ENCODE assay signal across 1 cellular context in the genomic region with DNA sequence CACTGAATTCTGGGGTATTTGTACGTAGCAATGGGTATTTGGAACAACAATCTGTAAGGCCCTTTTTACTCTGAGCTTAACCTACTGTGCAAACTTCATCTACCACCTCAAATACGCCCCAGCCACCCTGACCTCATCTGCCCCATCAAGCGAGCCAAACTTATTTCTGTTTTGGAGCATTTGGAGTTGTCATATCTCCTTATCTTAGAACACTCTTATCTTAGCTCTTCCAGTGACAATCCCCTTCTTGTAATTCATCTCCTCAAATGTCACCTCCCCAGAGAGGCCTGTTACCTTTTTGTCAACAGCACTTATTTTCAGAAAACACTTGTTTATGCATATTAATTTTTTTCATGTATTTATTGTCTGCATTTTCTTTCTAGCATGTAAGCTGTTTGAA.
TF ChIP-seq lines count a peak whose summit lies in the region.

No MANE protein-coding gene starts in this region.

TF ChIP-seq in K562, 482 proteins besides CTCF, POLR2A, EP300 and RAD21 (continues in another document):
- TF ChIP-seq JUND (IDR thresholded peaks at IDR 0.05; ENCODE audit: borderline replicate concordance, low read depth, low read length) (no peak), JUND (tag; IDR thresholded peaks at IDR 0.05; ENCODE audit: borderline replicate concordance, low read depth, low read length) (peak; percentile 40; the same call in 1 of the 3 replicates), ZNF644 (tag; IDR thresholded peaks at IDR 0.05; ENCODE audit: low read depth) (peak; percentile 63; the same call in 1 of the 2 replicates), GATA2 (CRISPR knock-in tag; IDR thresholded peaks at IDR 0.05) (peak; percentile 29; the same call in 1 of the 2 replicates), RBM34 (IDR thresholded peaks at IDR 0.05; ENCODE audit: borderline replicate concordance, insufficient read depth, low read length) (no peak), ZNF197 (CRISPR knock-in tag; IDR thresholded peaks at IDR 0.05; ENCODE audit: low read depth) (no peak), FOXJ3 (CRISPR knock-in tag; IDR thresholded peaks at IDR 0.05) (no peak), RBM15 (IDR thresholded peaks at IDR 0.05; ENCODE audit: insufficient read depth, low read length) (no peak), PYGO2 (tag; IDR thresholded peaks at IDR 0.05) (no peak), NFXL1 (CRISPR knock-in tag; IDR thresholded peaks at IDR 0.05) (no peak), ZNF75A (CRISPR knock-in tag; IDR thresholded peaks at IDR 0.05) (no peak), IRF2 (CRISPR knock-in tag; IDR thresholded peaks at IDR 0.05) (no peak), DIDO1 (tag; IDR thresholded peaks at IDR 0.05; ENCODE audit: low read depth) (no peak), TRIM24 (IDR thresholded peaks at IDR 0.05) (no peak), NFIC (IDR thresholded peaks at IDR 0.05) (no peak), DPF2 (IDR thresholded peaks at IDR 0.05) (peak; percentile 72), BMI1 (IDR thresholded peaks at IDR 0.05; ENCODE audit: low read length) (no peak), CBX3 (IDR thresholded peaks at IDR 0.05; ENCODE audit: borderline replicate concordance in 1 of 2, low read length in 2 of 2) (no peak), MTA2 (IDR thresholded peaks at IDR 0.05; ENCODE audit: low read depth) (peak; percentile 33; the same call in 1 of the 2 replicates), HDGF (IDR thresholded peaks at IDR 0.05) (no peak), SOX6 (IDR thresholded peaks at IDR 0.05) (peak; percentile 67; the same call in 1 of the 2 replicates), MECOM (CRISPR knock-in tag; IDR thresholded peaks at IDR 0.05) (no peak), SMARCA4 (IDR thresholded peaks at IDR 0.05) (peak; percentile 67; the same call in 1 of the 2 replicates), STAG1 (CRISPR knock-in tag; IDR thresholded peaks at IDR 0.05; ENCODE audit: borderline replicate concordance) (no peak), CTBP1 (IDR thresholded peaks at IDR 0.05; ENCODE audit: borderline replicate concordance) (peak; percentile 42; the same call in 1 of the 2 replicates), ZBTB17 (CRISPR knock-in tag; IDR thresholded peaks at IDR 0.05) (no peak), SMARCE1 (IDR thresholded peaks at IDR 0.05) (peak; percentile 62; the same call in 1 of the 2 replicates), MEIS2 (IDR thresholded peaks at IDR 0.05; ENCODE audit: partially characterized antibody) (peak; percentile 92), CBFA2T3 (IDR thresholded peaks at IDR 0.05) (peak; percentile 50; the same call in 1 of the 2 replicates), TAL1 (IDR thresholded peaks at IDR 0.05) (peak; percentile 47), ARNT (IDR thresholded peaks at IDR 0.05) (no peak), ZFX (CRISPR knock-in tag; IDR thresholded peaks at IDR 0.05) (no peak), MED1 (CRISPR knock-in tag; IDR thresholded peaks at IDR 0.05; ENCODE audit: borderline replicate concordance) (no peak)
- TF ChIP-seq, protein P1, sequence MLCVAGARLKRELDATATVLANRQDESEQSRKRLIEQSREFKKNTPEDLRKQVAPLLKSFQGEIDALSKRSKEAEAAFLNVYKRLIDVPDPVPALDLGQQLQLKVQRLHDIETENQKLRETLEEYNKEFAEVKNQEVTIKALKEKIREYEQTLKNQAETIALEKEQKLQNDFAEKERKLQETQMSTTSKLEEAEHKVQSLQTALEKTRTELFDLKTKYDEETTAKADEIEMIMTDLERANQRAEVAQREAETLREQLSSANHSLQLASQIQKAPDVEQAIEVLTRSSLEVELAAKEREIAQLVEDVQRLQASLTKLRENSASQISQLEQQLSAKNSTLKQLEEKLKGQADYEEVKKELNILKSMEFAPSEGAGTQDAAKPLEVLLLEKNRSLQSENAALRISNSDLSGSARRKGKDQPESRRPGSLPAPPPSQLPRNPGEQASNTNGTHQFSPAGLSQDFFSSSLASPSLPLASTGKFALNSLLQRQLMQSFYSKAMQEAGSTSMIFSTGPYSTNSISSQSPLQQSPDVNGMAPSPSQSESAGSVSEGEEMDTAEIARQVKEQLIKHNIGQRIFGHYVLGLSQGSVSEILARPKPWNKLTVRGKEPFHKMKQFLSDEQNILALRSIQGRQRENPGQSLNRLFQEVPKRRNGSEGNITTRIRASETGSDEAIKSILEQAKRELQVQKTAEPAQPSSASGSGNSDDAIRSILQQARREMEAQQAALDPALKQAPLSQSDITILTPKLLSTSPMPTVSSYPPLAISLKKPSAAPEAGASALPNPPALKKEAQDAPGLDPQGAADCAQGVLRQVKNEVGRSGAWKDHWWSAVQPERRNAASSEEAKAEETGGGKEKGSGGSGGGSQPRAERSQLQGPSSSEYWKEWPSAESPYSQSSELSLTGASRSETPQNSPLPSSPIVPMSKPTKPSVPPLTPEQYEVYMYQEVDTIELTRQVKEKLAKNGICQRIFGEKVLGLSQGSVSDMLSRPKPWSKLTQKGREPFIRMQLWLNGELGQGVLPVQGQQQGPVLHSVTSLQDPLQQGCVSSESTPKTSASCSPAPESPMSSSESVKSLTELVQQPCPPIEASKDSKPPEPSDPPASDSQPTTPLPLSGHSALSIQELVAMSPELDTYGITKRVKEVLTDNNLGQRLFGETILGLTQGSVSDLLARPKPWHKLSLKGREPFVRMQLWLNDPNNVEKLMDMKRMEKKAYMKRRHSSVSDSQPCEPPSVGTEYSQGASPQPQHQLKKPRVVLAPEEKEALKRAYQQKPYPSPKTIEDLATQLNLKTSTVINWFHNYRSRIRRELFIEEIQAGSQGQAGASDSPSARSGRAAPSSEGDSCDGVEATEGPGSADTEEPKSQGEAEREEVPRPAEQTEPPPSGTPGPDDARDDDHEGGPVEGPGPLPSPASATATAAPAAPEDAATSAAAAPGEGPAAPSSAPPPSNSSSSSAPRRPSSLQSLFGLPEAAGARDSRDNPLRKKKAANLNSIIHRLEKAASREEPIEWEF (CRISPR knock-in tag; IDR thresholded peaks at IDR 0.05), result no peak
- TF ChIP-seq, protein P2, sequence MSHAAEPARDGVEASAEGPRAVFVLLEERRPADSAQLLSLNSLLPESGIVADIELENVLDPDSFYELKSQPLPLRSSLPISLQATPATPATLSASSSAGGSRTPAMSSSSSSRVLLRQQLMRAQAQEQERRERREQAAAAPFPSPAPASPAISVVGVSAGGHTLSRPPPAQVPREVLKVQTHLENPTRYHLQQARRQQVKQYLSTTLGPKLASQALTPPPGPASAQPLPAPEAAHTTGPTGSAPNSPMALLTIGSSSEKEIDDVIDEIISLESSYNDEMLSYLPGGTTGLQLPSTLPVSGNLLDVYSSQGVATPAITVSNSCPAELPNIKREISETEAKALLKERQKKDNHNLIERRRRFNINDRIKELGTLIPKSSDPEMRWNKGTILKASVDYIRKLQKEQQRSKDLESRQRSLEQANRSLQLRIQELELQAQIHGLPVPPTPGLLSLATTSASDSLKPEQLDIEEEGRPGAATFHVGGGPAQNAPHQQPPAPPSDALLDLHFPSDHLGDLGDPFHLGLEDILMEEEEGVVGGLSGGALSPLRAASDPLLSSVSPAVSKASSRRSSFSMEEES (CRISPR knock-in tag; IDR thresholded peaks at IDR 0.05), result no peak
- TF ChIP-seq, protein P3, sequence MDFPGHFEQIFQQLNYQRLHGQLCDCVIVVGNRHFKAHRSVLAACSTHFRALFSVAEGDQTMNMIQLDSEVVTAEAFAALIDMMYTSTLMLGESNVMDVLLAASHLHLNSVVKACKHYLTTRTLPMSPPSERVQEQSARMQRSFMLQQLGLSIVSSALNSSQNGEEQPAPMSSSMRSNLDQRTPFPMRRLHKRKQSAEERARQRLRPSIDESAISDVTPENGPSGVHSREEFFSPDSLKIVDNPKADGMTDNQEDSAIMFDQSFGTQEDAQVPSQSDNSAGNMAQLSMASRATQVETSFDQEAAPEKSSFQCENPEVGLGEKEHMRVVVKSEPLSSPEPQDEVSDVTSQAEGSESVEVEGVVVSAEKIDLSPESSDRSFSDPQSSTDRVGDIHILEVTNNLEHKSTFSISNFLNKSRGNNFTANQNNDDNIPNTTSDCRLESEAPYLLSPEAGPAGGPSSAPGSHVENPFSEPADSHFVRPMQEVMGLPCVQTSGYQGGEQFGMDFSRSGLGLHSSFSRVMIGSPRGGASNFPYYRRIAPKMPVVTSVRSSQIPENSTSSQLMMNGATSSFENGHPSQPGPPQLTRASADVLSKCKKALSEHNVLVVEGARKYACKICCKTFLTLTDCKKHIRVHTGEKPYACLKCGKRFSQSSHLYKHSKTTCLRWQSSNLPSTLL (IDR thresholded peaks at IDR 0.05), result no peak
- TF ChIP-seq, protein P4, sequence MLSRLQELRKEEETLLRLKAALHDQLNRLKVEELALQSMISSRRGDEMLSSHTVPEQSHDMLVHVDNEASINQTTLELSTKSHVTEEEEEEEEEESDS (CRISPR knock-in tag; IDR thresholded peaks at IDR 0.05), result no peak
- TF ChIP-seq, protein P5, sequence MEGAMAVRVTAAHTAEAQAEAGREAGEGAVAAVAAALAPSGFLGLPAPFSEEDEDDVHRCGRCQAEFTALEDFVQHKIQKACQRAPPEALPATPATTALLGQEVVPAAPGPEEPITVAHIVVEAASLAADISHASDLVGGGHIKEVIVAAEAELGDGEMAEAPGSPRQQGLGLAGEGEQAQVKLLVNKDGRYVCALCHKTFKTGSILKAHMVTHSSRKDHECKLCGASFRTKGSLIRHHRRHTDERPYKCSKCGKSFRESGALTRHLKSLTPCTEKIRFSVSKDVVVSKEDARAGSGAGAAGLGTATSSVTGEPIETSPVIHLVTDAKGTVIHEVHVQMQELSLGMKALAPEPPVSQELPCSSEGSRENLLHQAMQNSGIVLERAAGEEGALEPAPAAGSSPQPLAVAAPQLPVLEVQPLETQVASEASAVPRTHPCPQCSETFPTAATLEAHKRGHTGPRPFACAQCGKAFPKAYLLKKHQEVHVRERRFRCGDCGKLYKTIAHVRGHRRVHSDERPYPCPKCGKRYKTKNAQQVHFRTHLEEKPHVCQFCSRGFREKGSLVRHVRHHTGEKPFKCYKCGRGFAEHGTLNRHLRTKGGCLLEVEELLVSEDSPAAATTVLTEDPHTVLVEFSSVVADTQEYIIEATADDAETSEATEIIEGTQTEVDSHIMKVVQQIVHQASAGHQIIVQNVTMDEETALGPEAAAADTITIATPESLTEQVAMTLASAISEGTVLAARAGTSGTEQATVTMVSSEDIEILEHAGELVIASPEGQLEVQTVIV (CRISPR knock-in tag; IDR thresholded peaks at IDR 0.05; ENCODE audit: borderline replicate concordance), result no peak
- TF ChIP-seq, protein P6, sequence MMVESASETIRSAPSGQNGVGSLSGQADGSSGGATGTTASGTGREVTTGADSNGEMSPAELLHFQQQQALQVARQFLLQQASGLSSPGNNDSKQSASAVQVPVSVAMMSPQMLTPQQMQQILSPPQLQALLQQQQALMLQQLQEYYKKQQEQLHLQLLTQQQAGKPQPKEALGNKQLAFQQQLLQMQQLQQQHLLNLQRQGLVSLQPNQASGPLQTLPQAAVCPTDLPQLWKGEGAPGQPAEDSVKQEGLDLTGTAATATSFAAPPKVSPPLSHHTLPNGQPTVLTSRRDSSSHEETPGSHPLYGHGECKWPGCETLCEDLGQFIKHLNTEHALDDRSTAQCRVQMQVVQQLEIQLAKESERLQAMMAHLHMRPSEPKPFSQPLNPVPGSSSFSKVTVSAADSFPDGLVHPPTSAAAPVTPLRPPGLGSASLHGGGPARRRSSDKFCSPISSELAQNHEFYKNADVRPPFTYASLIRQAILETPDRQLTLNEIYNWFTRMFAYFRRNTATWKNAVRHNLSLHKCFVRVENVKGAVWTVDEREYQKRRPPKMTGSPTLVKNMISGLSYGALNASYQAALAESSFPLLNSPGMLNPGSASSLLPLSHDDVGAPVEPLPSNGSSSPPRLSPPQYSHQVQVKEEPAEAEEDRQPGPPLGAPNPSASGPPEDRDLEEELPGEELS (CRISPR knock-in tag; IDR thresholded peaks at IDR 0.05; ENCODE audit: borderline replicate concordance), result no peak
- TF ChIP-seq, protein P7, sequence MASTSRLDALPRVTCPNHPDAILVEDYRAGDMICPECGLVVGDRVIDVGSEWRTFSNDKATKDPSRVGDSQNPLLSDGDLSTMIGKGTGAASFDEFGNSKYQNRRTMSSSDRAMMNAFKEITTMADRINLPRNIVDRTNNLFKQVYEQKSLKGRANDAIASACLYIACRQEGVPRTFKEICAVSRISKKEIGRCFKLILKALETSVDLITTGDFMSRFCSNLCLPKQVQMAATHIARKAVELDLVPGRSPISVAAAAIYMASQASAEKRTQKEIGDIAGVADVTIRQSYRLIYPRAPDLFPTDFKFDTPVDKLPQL (IDR thresholded peaks at IDR 0.05; ENCODE audit: extremely low read depth, insufficient read length), result no peak
- TF ChIP-seq, protein P8, sequence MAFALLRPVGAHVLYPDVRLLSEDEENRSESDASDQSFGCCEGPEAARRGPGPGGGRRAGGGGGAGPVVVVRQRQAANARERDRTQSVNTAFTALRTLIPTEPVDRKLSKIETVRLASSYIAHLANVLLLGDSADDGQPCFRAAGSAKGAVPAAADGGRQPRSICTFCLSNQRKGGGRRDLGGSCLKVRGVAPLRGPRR (CRISPR knock-in tag; IDR thresholded peaks at IDR 0.05), result no peak
- TF ChIP-seq, protein P9, sequence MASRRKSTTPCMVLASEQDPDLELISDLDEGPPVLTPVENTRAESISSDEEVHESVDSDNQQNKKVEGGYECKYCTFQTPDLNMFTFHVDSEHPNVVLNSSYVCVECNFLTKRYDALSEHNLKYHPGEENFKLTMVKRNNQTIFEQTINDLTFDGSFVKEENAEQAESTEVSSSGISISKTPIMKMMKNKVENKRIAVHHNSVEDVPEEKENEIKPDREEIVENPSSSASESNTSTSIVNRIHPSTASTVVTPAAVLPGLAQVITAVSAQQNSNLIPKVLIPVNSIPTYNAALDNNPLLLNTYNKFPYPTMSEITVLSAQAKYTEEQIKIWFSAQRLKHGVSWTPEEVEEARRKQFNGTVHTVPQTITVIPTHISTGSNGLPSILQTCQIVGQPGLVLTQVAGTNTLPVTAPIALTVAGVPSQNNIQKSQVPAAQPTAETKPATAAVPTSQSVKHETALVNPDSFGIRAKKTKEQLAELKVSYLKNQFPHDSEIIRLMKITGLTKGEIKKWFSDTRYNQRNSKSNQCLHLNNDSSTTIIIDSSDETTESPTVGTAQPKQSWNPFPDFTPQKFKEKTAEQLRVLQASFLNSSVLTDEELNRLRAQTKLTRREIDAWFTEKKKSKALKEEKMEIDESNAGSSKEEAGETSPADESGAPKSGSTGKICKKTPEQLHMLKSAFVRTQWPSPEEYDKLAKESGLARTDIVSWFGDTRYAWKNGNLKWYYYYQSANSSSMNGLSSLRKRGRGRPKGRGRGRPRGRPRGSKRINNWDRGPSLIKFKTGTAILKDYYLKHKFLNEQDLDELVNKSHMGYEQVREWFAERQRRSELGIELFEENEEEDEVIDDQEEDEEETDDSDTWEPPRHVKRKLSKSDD (conservative IDR thresholded peaks at IDR 0.05; ENCODE audit: low read length), result no peak
- TF ChIP-seq, protein P10, sequence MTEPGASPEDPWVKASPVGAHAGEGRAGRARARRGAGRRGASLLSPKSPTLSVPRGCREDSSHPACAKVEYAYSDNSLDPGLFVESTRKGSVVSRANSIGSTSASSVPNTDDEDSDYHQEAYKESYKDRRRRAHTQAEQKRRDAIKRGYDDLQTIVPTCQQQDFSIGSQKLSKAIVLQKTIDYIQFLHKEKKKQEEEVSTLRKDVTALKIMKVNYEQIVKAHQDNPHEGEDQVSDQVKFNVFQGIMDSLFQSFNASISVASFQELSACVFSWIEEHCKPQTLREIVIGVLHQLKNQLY (CRISPR knock-in tag; conservative IDR thresholded peaks at IDR 0.05), result no peak
